34 cellular contexts compared by ENCODE assay signal in the genomic region with DNA sequence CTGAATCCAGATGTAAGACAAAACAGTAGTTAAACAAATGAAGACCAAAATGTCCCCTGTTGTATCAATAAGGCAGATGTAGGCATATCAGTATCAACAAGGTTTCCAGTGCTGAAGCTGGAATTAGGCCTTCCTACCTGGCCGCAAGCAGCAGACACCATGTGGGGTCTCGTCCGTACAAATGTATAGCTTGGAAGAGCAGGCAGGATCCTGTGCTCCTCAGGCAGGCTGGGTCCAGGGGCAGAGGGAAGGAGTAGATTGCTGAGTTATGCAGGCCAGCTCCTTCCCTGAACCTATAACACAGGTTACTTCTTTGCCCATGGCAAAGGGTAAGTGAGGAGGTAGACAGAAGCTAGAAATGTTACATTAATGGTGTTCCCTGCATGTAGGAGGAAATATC. TPM values are rescaled to one million over a fixed set of nuclear protein-coding genes. Genes with fewer than 3 reads are reported as not detected.
"Had no signal": no experiment of that assay in that cellular context is flagged by ENCODE, and none has a peak within 500 bp of the region (broad histone marks: within the 10 kb centered on the region; RNA-seq: fewer than 3 reads in every experiment).

No MANE protein-coding gene starts in this region.

- DNase-seq: naive thymus-derived CD4-positive, alpha-beta T cell; natural killer cell; occipital lobe; ovary; psoas muscle; right cardiac atrium; spleen; stimulated activated CD4-positive, alpha-beta T cell treated with anti-CD3 and anti-CD28 coated beads, Interleukin-12 subunit alpha, Interleukin-12 subunit beta, amount 100 ng/mL, for 4 hours; stimulated activated CD4-positive, alpha-beta T cell treated with anti-CD3 and anti-CD28 coated beads, Interleukin-1b, Interleukin-23, amount 100 ng/mL, for 48 hours; stimulated activated CD4-positive, alpha-beta T cell treated with anti-CD3 and anti-CD28 coated beads, Interleukin-4, amount 100 ng/mL, for 1 hour; stimulated activated CD4-positive, alpha-beta T cell treated with anti-CD3 and anti-CD28 coated beads, Interleukin-4, amount 100 ng/mL, for 4 hours; stimulated activated CD8-positive, alpha-beta memory T cell treated with anti-CD3 and anti-CD28 coated beads, Interleukin-4, amount 100 ng/mL, for 48 hours; stimulated activated naive CD4-positive, alpha-beta T cell; stimulated activated naive CD8-positive, alpha-beta T cell treated with anti-CD3 and anti-CD28 coated beads, Interleukin-15, amount 100 ng/mL, for 72 hours; stimulated activated naive CD8-positive, alpha-beta T cell treated with anti-CD3 and anti-CD28 coated beads, Interleukin-15, Interleukin-2, amounts not matched to agents 100 U/mL and 50 U/mL, for 24 hours; substantia nigra; testis; tibial artery; transverse colon; upper lobe of right lung had no signal

- H3K36me3 ChIP-seq: neural progenitor cell, ovary, spleen, suprapubic skin, tibial artery, transverse colon, upper lobe of right lung, vagina had no signal

- H3K4me1 ChIP-seq: parathyroid adenoma, psoas muscle, spleen, suprapubic skin, testis, tibial artery, transverse colon, upper lobe of right lung, vagina had no signal

- H3K79me2 ChIP-seq: parathyroid adenoma had no signal

- H3K9ac ChIP-seq: neural progenitor cell, parathyroid adenoma had no signal

- H3K27me3 ChIP-seq: neural progenitor cell, ovary, suprapubic skin, testis, tibial artery, transverse colon, upper lobe of right lung, vagina had no signal

- H3K4me2 ChIP-seq: neural progenitor cell, smooth muscle cell had no signal

- H3K4me3 ChIP-seq: neural progenitor cell, ovary, psoas muscle, skin epidermis, smooth muscle cell, spleen, suprapubic skin, testis, tibial artery, transverse colon, upper lobe of right lung, vagina had no signal

- ATAC-seq: naive thymus-derived CD4-positive, alpha-beta T cell; natural killer cell; psoas muscle; right cardiac atrium; stimulated activated memory B cell treated with anti-CD40 and anti-IgM and Interleukin-4, amounts not matched to agents 10 μg/mL and 1 μg/mL and 100 μg/mL, for 72 hours; stimulated activated naive CD8-positive, alpha-beta T cell treated with anti-CD3 and anti-CD28 coated beads, Interleukin-15, amount 100 ng/mL, for 72 hours; stimulated activated naive CD8-positive, alpha-beta T cell treated with anti-CD3 and anti-CD28 coated beads, Interleukin-15, Interleukin-2, amounts not matched to agents 100 U/mL and 50 U/mL, for 24 hours; upper lobe of right lung had no signal

- H3K4me1 Mint-ChIP-seq: naive thymus-derived CD4-positive, alpha-beta T cell; natural killer cell; nephron; neural progenitor cell; stimulated activated memory B cell treated with anti-CD40 and anti-IgM and Interleukin-4, amounts not matched to agents 10 μg/mL and 1 μg/mL and 100 μg/mL, for 72 hours; stimulated activated naive CD8-positive, alpha-beta T cell treated with anti-CD3 and anti-CD28 coated beads, Interleukin-15, amount 100 ng/mL, for 72 hours had no signal

- H3K9me3 ChIP-seq: ovary, psoas muscle, spleen, suprapubic skin, testis, tibial artery, transverse colon, upper lobe of right lung, vagina had no signal

- H3K27ac ChIP-seq: neural progenitor cell, ovary, parathyroid adenoma, psoas muscle, skin epidermis, spleen, suprapubic skin, testis, tibial artery, transverse colon, upper lobe of right lung, vagina had no signal

- H3K36me3 Mint-ChIP-seq: naive thymus-derived CD4-positive, alpha-beta T cell; natural killer cell; stimulated activated memory B cell treated with anti-CD40 and anti-IgM and Interleukin-4, amounts not matched to agents 10 μg/mL and 1 μg/mL and 100 μg/mL, for 72 hours; type B pancreatic cell had no signal

- H3K27me3 Mint-ChIP-seq: progenitor cell of endocrine pancreas, type B pancreatic cell had no signal

- H2AFZ ChIP-seq: neural progenitor cell, parathyroid adenoma had no signal

- H3K9me3 Mint-ChIP-seq: natural killer cell; nephron; neural progenitor cell; stimulated activated memory B cell treated with anti-CD40 and anti-IgM and Interleukin-4, amounts not matched to agents 10 μg/mL and 1 μg/mL and 100 μg/mL, for 72 hours; stimulated activated naive CD8-positive, alpha-beta T cell treated with anti-CD3 and anti-CD28 coated beads, Interleukin-15, amount 100 ng/mL, for 72 hours; type B pancreatic cell had no signal

- H3K4me3 Mint-ChIP-seq: naive thymus-derived CD4-positive, alpha-beta T cell; natural killer cell; nephron; neural progenitor cell; stimulated activated memory B cell treated with anti-CD40 and anti-IgM and Interleukin-4, amounts not matched to agents 10 μg/mL and 1 μg/mL and 100 μg/mL, for 72 hours; stimulated activated naive CD8-positive, alpha-beta T cell treated with anti-CD3 and anti-CD28 coated beads, Interleukin-15, amount 100 ng/mL, for 72 hours; type B pancreatic cell had no signal

RNA-seq across cellular contexts. Expression of a gene that starts 23.5 kb away (rescaled TPM):
- total RNA-seq: naive thymus-derived CD4-positive, alpha-beta T cell; natural killer cell; osteoblast; progenitor cell of endocrine pancreas; renal cortical epithelial cell; smooth muscle cell; spleen; suprapubic skin; transverse colon; upper lobe of right lung; urinary bladder; vagina had no signal
- polyA plus RNA-seq: naive thymus-derived CD4-positive, alpha-beta T cell; neural cell; smooth muscle cell; spleen had no signal
